8 cellular contexts compared by ENCODE assay signal in genomic region chr17:8384801-8385335, GRCh38. TPM values are rescaled to one million over a fixed set of nuclear protein-coding genes. Genes with fewer than 3 reads are reported as not detected.
A peak's percentile ranks its signal among the peaks of the same experiment; 100 is the strongest.
DNase-seq lines count a peak whose midpoint lies in the region; ATAC-seq, FAIRE-seq and TF ChIP-seq lines count a peak whose summit lies in the region.
"Had no signal": no experiment of that assay in that cellular context is flagged by ENCODE, and none has a peak within 500 bp of the region (broad histone marks: within the 10 kb centered on the region; RNA-seq: fewer than 3 reads in every experiment).

No MANE protein-coding gene starts in this region.

- H3K27me3 Mint-ChIP-seq in progenitor cell of endocrine pancreas, result no peaks in the 10 kb centered on the region

- H3K9ac ChIP-seq in endothelial cell of umbilical vein (replicated peaks; ENCODE audit: extremely low read depth, insufficient read depth, low read length), result no peak overlapping the region

- DNase-seq in H4 (ENCODE audit: low spot score) (peak; percentile 31), RWPE1 (ENCODE audit: low spot score) (peak; percentile 44), endothelial cell of umbilical vein (ENCODE audit: low read depth, low spot score) (peak; percentile 44), progenitor cell of endocrine pancreas (ENCODE audit: low spot score, unreplicated experiment) (no peak)
- no peak for DNase-seq in stimulated activated CD4-positive, alpha-beta T cell treated with anti-CD3 and anti-CD28 coated beads, Interleukin-4, amount 100 ng/mL, for 24 hours

- no peaks in the 10 kb centered on the region for H3K9me3 ChIP-seq in endothelial cell of umbilical vein (replicated peaks; ENCODE audit: control insufficient read depth, insufficient read depth, low read length)

- H3K4me1 Mint-ChIP-seq in progenitor cell of endocrine pancreas (ENCODE audit: low read depth), result peaks cover 20% of the 10 kb centered on the region

- H3K27ac Mint-ChIP-seq in progenitor cell of endocrine pancreas, result peak overlapping the region; percentile 92

- dilution Hi-C loops in endothelial cell of umbilical vein (cut with MboI; ENCODE audit: extremely low pct_ligation_motif_present, low sequenced_read_pairs), result no loop called here

- H3K27ac ChIP-seq in RWPE1 (peak overlapping the region; percentile 88), endothelial cell of umbilical vein (ENCODE audit: insufficient read depth, low read depth, low read length) (peak overlapping the region; percentile 44)

- no peaks in the 10 kb centered on the region for H3K27me3 ChIP-seq in endothelial cell of umbilical vein (ENCODE audit: control insufficient read depth in 2 of 2, insufficient read depth in 2 of 2, low read length in 2 of 2)

- peak overlapping the region; percentile 48 for H3K4me2 ChIP-seq in endothelial cell of umbilical vein (ENCODE audit: insufficient read depth, low read length)

- no peaks in the 10 kb centered on the region for H3K9me3 Mint-ChIP-seq in progenitor cell of endocrine pancreas (ENCODE audit: low read depth)

- H3K36me3 ChIP-seq in endothelial cell of umbilical vein (ENCODE audit: control insufficient read depth in 2 of 2, extremely low read depth in 1 of 2, insufficient read depth in 2 of 2, low read length in 2 of 2), result peaks cover 12% of the 10 kb centered on the region in 2 experiments

- H3K4me1 ChIP-seq in endothelial cell of umbilical vein (ENCODE audit: control insufficient read depth, extremely low read depth, insufficient read depth, low read length), result peaks cover 35% of the 10 kb centered on the region

- TF ChIP-seq CTCF in RWPE1 (conservative IDR thresholded peaks at IDR 0.05; ENCODE audit: low read depth), result no peak
- no peak for TF ChIP-seq CTCF in endothelial cell of umbilical vein (IDR thresholded peaks at IDR 0.05; ENCODE audit: extremely low read depth in 1 of 2, insufficient read depth in 1 of 2, low read depth in 1 of 2, low read length in 2 of 2)
- TF ChIP-seq CTCF in progenitor cell of endocrine pancreas (IDR thresholded peaks at IDR 0.05; ENCODE audit: unreplicated experiment), result no peak

- peaks cover 31% of the 10 kb centered on the region for H3K79me2 ChIP-seq in endothelial cell of umbilical vein (ENCODE audit: control insufficient read depth, insufficient read depth, low read length)

- FAIRE-seq in endothelial cell of umbilical vein (lab: Jason Lieb, UNC), result peak; percentile 73

- BruUV-seq in endothelial cell of umbilical vein (replicated peaks; lab: Mats Ljungman, UMichigan), result no TSS peak

- intact Hi-C loops in endothelial cell of umbilical vein (cut with micrococcal nuclease), result no loop called here

- H2AFZ ChIP-seq in endothelial cell of umbilical vein (ENCODE audit: low read depth, low read length), result peak overlapping the region; percentile 26

- H4K20me1 ChIP-seq in endothelial cell of umbilical vein (replicated peaks; ENCODE audit: control insufficient read depth, extremely low read depth, insufficient read depth, low read length), result no peaks in the 10 kb centered on the region

- H3K4me3 ChIP-seq in endothelial cell of umbilical vein (replicated peaks in 1 of 3; ENCODE audit: insufficient read depth in 1 of 3, low read depth in 1 of 3, low read length in 3 of 3), result no peak overlapping the region

- peaks cover 16% of the 10 kb centered on the region for H3K36me3 Mint-ChIP-seq in progenitor cell of endocrine pancreas (ENCODE audit: insufficient read depth)

- ATAC-seq in HG03460 (IDR thresholded peaks at IDR 0.05; ENCODE audit: unreplicated experiment) (no peak), GM18870 (IDR thresholded peaks at IDR 0.05; ENCODE audit: unreplicated experiment) (no peak)

- CTCF ChIA-PET in RWPE1 (lab: Yijun Ruan, JAX) (no interaction called here), endothelial cell of umbilical vein (lab: Charles Lee) (interaction anchor here (0.7 to 3.8 kb wide), 3 partner anchors 19 to 401 kb away, joined by 3 to 19 read pairs (median 5); no protein-coding TSS in a partner anchor)

- no peak for TF ChIP-seq POLR2A in endothelial cell of umbilical vein (IDR thresholded peaks at IDR 0.05; ENCODE audit: low read depth, low read length)

- no peaks in the 10 kb centered on the region for H3K9me1 ChIP-seq in endothelial cell of umbilical vein (replicated peaks; ENCODE audit: control insufficient read depth, extremely low read depth, insufficient read depth, low read length)

- H3K4me3 Mint-ChIP-seq in progenitor cell of endocrine pancreas (ENCODE audit: low read depth), result peak overlapping the region; percentile 100

- POLR2A ChIA-PET in RWPE1 (lab: Yijun Ruan, JAX; ENCODE audit: low non-redundant PET), result interaction anchor here (1.5 kb wide), 1 partner anchor 51 kb away, joined by 5 read pairs; the partner anchor contains the start of gene NDEL1
- POLR2A ChIA-PET in endothelial cell of umbilical vein (lab: Charles Lee), result no interaction called here

TF ChIP-seq in endothelial cell of umbilical vein, 7 proteins besides CTCF, POLR2A, EP300 and RAD21:
- TF ChIP-seq MAX (IDR thresholded peaks at IDR 0.05; ENCODE audit: insufficient read depth, insufficient read length), result peak; percentile 30
- no peak for TF ChIP-seq EZH2 (IDR thresholded peaks at IDR 0.05; ENCODE audit: borderline replicate concordance, low read depth, low read length, severe bottlenecking)
- TF ChIP-seq POLR2AphosphoS5 (IDR thresholded peaks at IDR 0.05; ENCODE audit: insufficient read depth, low read depth, low read length), result peak; percentile 21
- no peak for TF ChIP-seq MYC (IDR thresholded peaks at IDR 0.05; ENCODE audit: low read depth, low read length)

RNA-seq across cellular contexts. Expression of gene RPL26, which starts 1.9 kb away (rescaled TPM):
- 2,934 and 3,123 TPM in 2 replicates for total RNA-seq in H4 (2014; rRNA removed; shearing (Covaris generic))
- 1,739 and 1,805 TPM in 2 replicates for total RNA-seq in endothelial cell of umbilical vein
- 1,647 and 2,229 TPM in 2 replicates for polyA plus RNA-seq in endothelial cell of umbilical vein
- 4,690 and 4,845 TPM in 2 replicates for polyA plus RNA-seq in endothelial cell of umbilical vein (2011; cell fraction: cytosol; rRNA removed)
- polyA plus RNA-seq in endothelial cell of umbilical vein (2011; cell fraction: nucleus; rRNA removed), result 903 and 1,219 TPM in 2 replicates
- 4,011 and 4,836 TPM in 2 replicates for polyA plus RNA-seq in endothelial cell of umbilical vein (2012)
- 754 and 865 TPM in 2 replicates for polyA minus RNA-seq in endothelial cell of umbilical vein
- polyA minus RNA-seq in endothelial cell of umbilical vein (2011; cell fraction: cytosol; rRNA and poly(A)+ RNA removed), result 648 TPM
- polyA minus RNA-seq in endothelial cell of umbilical vein (2011; cell fraction: nucleus; rRNA and poly(A)+ RNA removed), result 131 and 136 TPM in 2 replicates
- total RNA-seq in progenitor cell of endocrine pancreas, result 1,699 and 1,778 TPM in 2 replicates

RNA-seq across cellular contexts. Expression of gene RNF222, which starts 12.8 kb away (rescaled TPM):
- not detected in 2 replicates for total RNA-seq in H4 (2014; rRNA removed; shearing (Covaris generic))
- total RNA-seq in endothelial cell of umbilical vein (not detected in 2 replicates), progenitor cell of endocrine pancreas (not detected in 2 replicates)
- not detected in 2 replicates for polyA plus RNA-seq in endothelial cell of umbilical vein
- not detected in 2 replicates for polyA plus RNA-seq in endothelial cell of umbilical vein (2011; cell fraction: cytosol; rRNA removed)
- not detected in 2 replicates for polyA plus RNA-seq in endothelial cell of umbilical vein (2011; cell fraction: nucleus; rRNA removed)
- polyA plus RNA-seq in endothelial cell of umbilical vein (2012), result not detected in 2 replicates
- not detected in 2 replicates for polyA minus RNA-seq in endothelial cell of umbilical vein
- not detected for polyA minus RNA-seq in endothelial cell of umbilical vein (2011; cell fraction: cytosol; rRNA and poly(A)+ RNA removed)
- polyA minus RNA-seq in endothelial cell of umbilical vein (2011; cell fraction: nucleus; rRNA and poly(A)+ RNA removed), result not detected in 2 replicates

RNA-seq across cellular contexts. Expression of gene ODF4, which starts 45.2 kb away (rescaled TPM):
- not detected in 2 replicates for total RNA-seq in H4 (2014; rRNA removed; shearing (Covaris generic))
- total RNA-seq in endothelial cell of umbilical vein (not detected in 2 replicates), progenitor cell of endocrine pancreas (not detected in 2 replicates)
- polyA plus RNA-seq in endothelial cell of umbilical vein, result not detected in 2 replicates
- polyA plus RNA-seq in endothelial cell of umbilical vein (2011; cell fraction: cytosol; rRNA removed), result not detected in 2 replicates
- not detected in 2 replicates for polyA plus RNA-seq in endothelial cell of umbilical vein (2011; cell fraction: nucleus; rRNA removed)
- polyA plus RNA-seq in endothelial cell of umbilical vein (2012), result not detected in 2 replicates
- polyA minus RNA-seq in endothelial cell of umbilical vein, result not detected in 2 replicates
- not detected for polyA minus RNA-seq in endothelial cell of umbilical vein (2011; cell fraction: cytosol; rRNA and poly(A)+ RNA removed)
- polyA minus RNA-seq in endothelial cell of umbilical vein (2011; cell fraction: nucleus; rRNA and poly(A)+ RNA removed), result not detected in 2 replicates
- total RNA-seq: T-helper 2 cell treated with Interferon-gamma antibody and Interleukin-4, amounts not matched to agents 100 ng/mL and 5 ng/mL, for 36 hours had no signal

RNA-seq across cellular contexts. Expression of gene NDEL1, which starts 50.8 kb away (rescaled TPM):
- total RNA-seq in H4 (2014; rRNA removed; shearing (Covaris generic)), result 16.1 and 31.8 TPM in 2 replicates
- total RNA-seq in endothelial cell of umbilical vein (60.0 and 65.7 TPM in 2 replicates), progenitor cell of endocrine pancreas (30.5 and 40.5 TPM in 2 replicates)
- 87.4 and 93.0 TPM in 2 replicates for polyA plus RNA-seq in endothelial cell of umbilical vein
- 52.9 and 54.7 TPM in 2 replicates for polyA plus RNA-seq in endothelial cell of umbilical vein (2011; cell fraction: cytosol; rRNA removed)
- 106 and 118 TPM in 2 replicates for polyA plus RNA-seq in endothelial cell of umbilical vein (2011; cell fraction: nucleus; rRNA removed)
- 53.3 and 59.4 TPM in 2 replicates for polyA plus RNA-seq in endothelial cell of umbilical vein (2012)
- 59.7 and 66.7 TPM in 2 replicates for polyA minus RNA-seq in endothelial cell of umbilical vein
- polyA minus RNA-seq in endothelial cell of umbilical vein (2011; cell fraction: cytosol; rRNA and poly(A)+ RNA removed), result 21.3 TPM
- polyA minus RNA-seq in endothelial cell of umbilical vein (2011; cell fraction: nucleus; rRNA and poly(A)+ RNA removed), result 80.1 and 92.6 TPM in 2 replicates

Comparison
In these comparisons a context has a peak if more than half of its experiments do, and no peak if none do; other contexts are left out.
1. DNase-seq: peak in H4 (single experiment), RWPE1 (single experiment) and endothelial cell of umbilical vein (single experiment); none in progenitor cell of endocrine pancreas (single experiment) and stimulated activated CD4-positive, alpha-beta T cell treated with anti-CD3 and anti-CD28 coated beads, Interleukin-4, amount 100 ng/mL, for 24 hours (single experiment).